ENCODE assay signal across 8 cellular contexts in genomic region chr11:18706330-18707243, GRCh38. TPM values are rescaled to one million over a fixed set of nuclear protein-coding genes. Genes with fewer than 3 reads are reported as not detected.
DNase-seq lines count a peak whose midpoint lies in the region; ATAC-seq, FAIRE-seq and TF ChIP-seq lines count a peak whose summit lies in the region.

No MANE protein-coding gene starts in this region.

- no peak overlapping the region for H3K27ac ChIP-seq in DOHH2 (ENCODE audit: low read depth, low read length)
- H3K27ac ChIP-seq in keratinocyte (ENCODE audit: control insufficient read depth, insufficient read depth, low read length), result no peak overlapping the region

- FAIRE-seq in bronchial epithelial cell (lab: Jason Lieb, UNC) (peak; percentile 7), keratinocyte (lab: Jason Lieb, UNC) (no peak)

- H3K4me1 ChIP-seq in DOHH2 (ENCODE audit: control insufficient read depth, low read length) (peaks cover 14% of the 10 kb centered on the region), keratinocyte (ENCODE audit: control insufficient read depth, extremely low read depth, insufficient read depth, low read length) (peaks cover 6% of the 10 kb centered on the region)

- H4K20me1 ChIP-seq in DOHH2 (ENCODE audit: control insufficient read depth, insufficient read depth, low read depth, low read length) (no peaks in the 10 kb centered on the region), keratinocyte (ENCODE audit: control insufficient read depth, extremely low read depth, insufficient read depth, low read length) (no peaks in the 10 kb centered on the region)

- H3K36me3 ChIP-seq in DOHH2 (ENCODE audit: control insufficient read depth, low read length), result no peaks in the 10 kb centered on the region
- H3K36me3 ChIP-seq in bronchial epithelial cell (ENCODE audit: control insufficient read depth, insufficient read depth, low read length), result no peaks in the 10 kb centered on the region
- H3K36me3 ChIP-seq in keratinocyte (ENCODE audit: control insufficient read depth in 2 of 2, extremely low read depth in 1 of 2, insufficient read depth in 2 of 2, low read length in 2 of 2), result peaks cover 0 to 5% of the 10 kb centered on the region in 2 experiments

- DNase-seq in T-helper 1 cell, result peak in 3 of 5 donors; percentile 33 to 50 (median 50)
- peak; percentile 57 for DNase-seq in bronchial epithelial cell (ENCODE audit: low read depth)
- DNase-seq in keratinocyte (ENCODE audit: low read depth, low spot score), result no peak
- peak; percentile 41 to 45 for DNase-seq in stimulated activated CD4-positive, alpha-beta T cell treated with anti-CD3 and anti-CD28 coated beads, Interleukin-2, amount 100 ng/mL, for 24 hours
- no peak for DNase-seq in AG08396 (ENCODE audit: low spot score)

- H3K9me1 ChIP-seq in keratinocyte (ENCODE audit: control insufficient read depth, extremely low read depth, insufficient read depth, low read length), result no peaks in the 10 kb centered on the region

- no peaks in the 10 kb centered on the region for H3K79me2 ChIP-seq in DOHH2 (ENCODE audit: control insufficient read depth, low read length)
- no peaks in the 10 kb centered on the region for H3K79me2 ChIP-seq in keratinocyte (ENCODE audit: control insufficient read depth, insufficient read depth, low read length)

- H3K27me3 ChIP-seq in DOHH2 (ENCODE audit: control insufficient read depth, low read length), result peaks cover 23% of the 10 kb centered on the region
- H3K27me3 ChIP-seq in bronchial epithelial cell (ENCODE audit: control insufficient read depth, insufficient read depth, low read length), result peaks cover 2% of the 10 kb centered on the region
- H3K27me3 ChIP-seq in keratinocyte (ENCODE audit: control insufficient read depth, extremely low read depth, insufficient read depth, low read length), result peaks cover 25% of the 10 kb centered on the region

- H3K9me3 ChIP-seq in DOHH2 (ENCODE audit: control insufficient read depth, insufficient read depth, low read length), result no peaks in the 10 kb centered on the region
- H3K9me3 ChIP-seq in keratinocyte (ENCODE audit: control insufficient read depth, low read depth, low read length), result no peaks in the 10 kb centered on the region

- TF ChIP-seq CTCF in DOHH2 (IDR thresholded peaks at IDR 0.05; ENCODE audit: low read depth, low read length, poor library complexity, severe bottlenecking), result no peak
- TF ChIP-seq CTCF in bronchial epithelial cell (IDR thresholded peaks at IDR 0.05; ENCODE audit: insufficient read depth, low read length, severe bottlenecking), result no peak
- TF ChIP-seq CTCF in keratinocyte (optimal IDR thresholded peaks at IDR 0.05 in 1 of 3, IDR thresholded peaks at IDR 0.05 in 1 of 3, conservative IDR thresholded peaks at IDR 0.05 in 1 of 3; ENCODE audit: extremely low read depth in 1 of 3, insufficient read depth in 2 of 3, low read length in 3 of 3), result no peak

- peak overlapping the region; percentile 73 for H3K4me3 ChIP-seq in DOHH2 (ENCODE audit: low read length)
- peak overlapping the region; percentile 52 for H3K4me3 ChIP-seq in bronchial epithelial cell (ENCODE audit: low read depth, low read length)
- peak overlapping the region in 2 of 3 experiments; percentile 33 to 53 for H3K4me3 ChIP-seq in keratinocyte (ENCODE audit: control insufficient read depth in 2 of 3, extremely low read depth in 1 of 3, insufficient read depth in 2 of 3, low read depth in 1 of 3, low read length in 3 of 3)

- peak overlapping the region; percentile 85 for H3K4me2 ChIP-seq in DOHH2 (ENCODE audit: low read length)
- H3K4me2 ChIP-seq in keratinocyte (ENCODE audit: control insufficient read depth, extremely low read depth, insufficient read depth, low read depth, low read length), result peak overlapping the region; percentile 72

- no peaks in the 10 kb centered on the region; the same call in 1 of the 2 replicates for H3F3A ChIP-seq in DOHH2 (ENCODE audit: control insufficient read depth, insufficient read depth)

- ATAC-seq in HG02981 (IDR thresholded peaks at IDR 0.05; ENCODE audit: unreplicated experiment) (peak; percentile 62), GM21576 (IDR thresholded peaks at IDR 0.05; ENCODE audit: unreplicated experiment) (no peak)

- H3K9me2 ChIP-seq in DOHH2 (replicated peaks; ENCODE audit: control insufficient read depth, low read length), result no peaks in the 10 kb centered on the region

- H2AFZ ChIP-seq in keratinocyte (ENCODE audit: control insufficient read depth, low read length), result peak overlapping the region; percentile 46

- H3K9ac ChIP-seq in keratinocyte (ENCODE audit: control insufficient read depth, extremely low read depth, insufficient read depth, low read length), result peak overlapping the region; percentile 32

- dilution Hi-C loops in keratinocyte (cut with MboI; ENCODE audit: extremely low pct_ligation_motif_present, low sequenced_read_pairs), result no loop called here

RNA-seq across cellular contexts. Expression of gene TMEM86A, which starts 8.0 kb away (rescaled TPM):
- 0.53 and 0.90 TPM in 2 replicates for total RNA-seq in bronchial epithelial cell
- 2.5 to 10.5 TPM (median 2.5 TPM) in 3 replicates for polyA plus RNA-seq in keratinocyte
- 15.3 TPM for polyA plus RNA-seq in keratinocyte (2011; ENCODE audit: low read depth)
- 3.7 and 4.2 TPM in 2 replicates for polyA plus RNA-seq in keratinocyte (2011; cell fraction: cytosol; rRNA removed)
- 14.5 and 16.5 TPM in 2 replicates for polyA plus RNA-seq in keratinocyte (2011; cell fraction: nucleus; rRNA removed)
- polyA plus RNA-seq in keratinocyte (2012; ENCODE audit: low replicate concordance), result 3.4 and 38.7 TPM in 2 replicates
- 5.6 to 24.9 TPM (median 19.8 TPM) in 3 replicates for polyA minus RNA-seq in keratinocyte
- polyA minus RNA-seq in keratinocyte (2011; cell fraction: cytosol; rRNA and poly(A)+ RNA removed), result 6.5 TPM
- polyA minus RNA-seq in keratinocyte (2011; cell fraction: nucleus; rRNA and poly(A)+ RNA removed), result 20.2 and 21.9 TPM in 2 replicates

RNA-seq across cellular contexts. Expression of gene IGSF22, which starts 19.4 kb away (rescaled TPM):
- total RNA-seq in bronchial epithelial cell, result under 0.01 and 1.4 TPM in 2 replicates
- polyA plus RNA-seq in keratinocyte, result 0.01 to 0.05 TPM (median 0.03 TPM) in 3 replicates
- polyA plus RNA-seq in keratinocyte (2011; ENCODE audit: low read depth), result 1.3 TPM
- polyA plus RNA-seq in keratinocyte (2011; cell fraction: cytosol; rRNA removed), result 0.09 TPM in 2 replicates
- polyA plus RNA-seq in keratinocyte (2011; cell fraction: nucleus; rRNA removed), result 0.05 TPM in 1 of 2 replicates, not detected in the other
- polyA plus RNA-seq in keratinocyte (2012; ENCODE audit: low replicate concordance), result 0.03 and 3.5 TPM in 2 replicates
- polyA minus RNA-seq in keratinocyte, result not detected in 3 replicates
- polyA minus RNA-seq in keratinocyte (2011; cell fraction: cytosol; rRNA and poly(A)+ RNA removed), result not detected
- 0.11 TPM in 1 of 2 replicates, not detected in the other for polyA minus RNA-seq in keratinocyte (2011; cell fraction: nucleus; rRNA and poly(A)+ RNA removed)

Comparison
In these comparisons a context has a peak if more than half of its experiments do, and no peak if none do; other contexts are left out.
1. DNase-seq: peak in T-helper 1 cell (3 of 5), bronchial epithelial cell (single experiment) and stimulated activated CD4-positive, alpha-beta T cell treated with anti-CD3 and anti-CD28 coated beads, Interleukin-2, amount 100 ng/mL, for 24 hours (2 of 2); none in keratinocyte (single experiment) and AG08396 (single experiment).
2. Peak in every context shown above with its lines, with median percentiles within 50 percentile points of each other: H3K4me3 ChIP-seq.